8 cellular contexts compared by ENCODE assay signal in the genomic region with DNA sequence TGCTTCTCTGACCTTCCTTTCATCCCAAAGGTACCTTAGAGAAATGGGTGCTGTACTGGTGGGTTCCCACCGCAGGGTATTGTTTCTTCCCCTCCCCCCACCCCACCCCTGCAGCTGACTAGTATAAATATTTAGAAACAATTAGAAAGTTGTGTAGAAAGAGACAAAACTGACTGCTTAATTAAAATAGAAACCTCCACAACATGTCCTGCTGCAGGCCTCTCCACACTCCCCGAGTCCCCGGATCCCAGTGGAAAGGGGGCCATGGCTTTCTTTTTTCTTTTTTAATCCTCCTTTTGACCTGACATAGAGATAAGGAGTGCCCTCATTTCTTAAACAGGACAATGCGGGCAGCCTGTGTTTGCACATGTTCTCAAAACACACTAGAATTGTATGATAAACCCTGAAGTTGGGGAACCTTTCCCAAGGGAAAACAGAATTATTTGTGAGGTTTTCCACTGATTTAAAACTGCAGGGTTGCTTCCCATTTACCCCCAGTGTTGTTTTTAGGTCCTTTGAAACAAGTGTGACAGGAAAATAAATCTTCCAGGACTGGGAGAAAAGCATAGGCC. TPM values are rescaled to one million over a fixed set of nuclear protein-coding genes. Genes with fewer than 3 reads are reported as not detected.
DNase-seq lines count a peak whose midpoint lies in the region; TF ChIP-seq lines count a peak whose summit lies in the region.

No MANE protein-coding gene starts in this region.

- no peak overlapping the region for H2BK120ac ChIP-seq in trophoblast cell (ENCODE audit: insufficient read depth, low read length, poor library complexity)

- peaks cover 30 to 39% of the 10 kb centered on the region in 2 donors for H3K36me3 Mint-ChIP-seq in CD14-positive monocyte

- no peak overlapping the region for H3K23ac ChIP-seq in trophoblast cell (ENCODE audit: low read length)

- peaks cover 37% of the 10 kb centered on the region for H3K79me2 ChIP-seq in trophoblast cell (ENCODE audit: control insufficient read depth, insufficient read depth, low read length, poor library complexity)

- peak overlapping the region; percentile 81 for H3K4ac ChIP-seq in trophoblast cell (ENCODE audit: low read depth, low read length)

- H3K36me3 ChIP-seq in Peyer's patch = peaks cover 0 to 22% (median 0%) of the 10 kb centered on the region in 3 donors
- H3K36me3 ChIP-seq in trophoblast cell (ENCODE audit: control insufficient read depth in 1 of 2, insufficient read depth in 2 of 2, low read length in 2 of 2) = peaks cover 23 to 28% of the 10 kb centered on the region in 2 experiments

- H3K9me3 ChIP-seq in Peyer's patch = no peaks in the 10 kb centered on the region
- H3K9me3 ChIP-seq in trophoblast cell (ENCODE audit: insufficient read depth, low read depth, low read length) = peaks cover 2% of the 10 kb centered on the region

- TF ChIP-seq CTCF in CD14-positive monocyte (IDR thresholded peaks at IDR 0.05) (no peak), Peyer's patch (IDR thresholded peaks at IDR 0.05) (no peak)

- peak overlapping the region; percentile 18 for H3K18ac ChIP-seq in trophoblast cell (ENCODE audit: low read length)

- no peak overlapping the region for H2AFZ ChIP-seq in trophoblast cell (ENCODE audit: insufficient read depth, low read length, poor library complexity)

- H3K4me1 ChIP-seq in Peyer's patch (peaks cover 0 to 18% (median 5%) of the 10 kb centered on the region in 4 donors), trophoblast cell (ENCODE audit: control insufficient read depth in 1 of 2, insufficient read depth in 2 of 2, low read length in 2 of 2) (peaks cover 13 to 15% of the 10 kb centered on the region in 2 experiments)

- H3K4me1 Mint-ChIP-seq in CD14-positive monocyte = peaks cover 53% of the 10 kb centered on the region

- H3K4me3 Mint-ChIP-seq in CD14-positive monocyte = peak overlapping the region; percentile 98 to 99

- TF ChIP-seq POLR2A in Peyer's patch (IDR thresholded peaks at IDR 0.05) = no peak

- H3K27ac ChIP-seq in Peyer's patch (peak overlapping the region in 3 of 4 donors; percentile 95 to 97 (median 95)), trophoblast cell (ENCODE audit: low read depth, low read length) (peak overlapping the region; percentile 63)

- peak overlapping the region in 6 of 7 donors; percentile 14 to 93 (median 74) for H3K27ac Mint-ChIP-seq in CD14-positive monocyte

- intact Hi-C loops in CD14-positive monocyte (cut with micrococcal nuclease) = loop anchor here in 1 of 2 donors (5.0 to 10.0 kb wide), 2 partner anchors 198 to 490 kb away; no protein-coding TSS in a partner anchor

- no peak overlapping the region for H4K12ac ChIP-seq in trophoblast cell (ENCODE audit: low read depth, low read length)

- H2AK5ac ChIP-seq in trophoblast cell (ENCODE audit: low read length) = peak overlapping the region; percentile 48

- no peak overlapping the region for H4K8ac ChIP-seq in trophoblast cell (ENCODE audit: low read depth, low read length)

- H3K27me3 ChIP-seq in Peyer's patch = no peaks in the 10 kb centered on the region
- no peaks in the 10 kb centered on the region for H3K27me3 ChIP-seq in trophoblast cell (ENCODE audit: insufficient read depth, low read length)

- no peak overlapping the region for H4K91ac ChIP-seq in trophoblast cell (ENCODE audit: low read depth, low read length)

- H3K9ac ChIP-seq in trophoblast cell (ENCODE audit: low read length) = peak overlapping the region; percentile 2

- DNase-seq in CD14-positive monocyte (ENCODE audit: low spot score) (no peak), Peyer's patch (no peak), globus pallidus (ENCODE audit: low spot score) (peak; percentile 29), trophoblast cell (peak in 1 of 2 donors; percentile 54), OCI-M2 (lab: John Stamatoyannopoulos, UW; ENCODE audit: unreplicated experiment) (no peak), OCI-M1 (lab: John Stamatoyannopoulos, UW) (no peak), NCI-H526 treated with DMSO at 0.1 percent for 48 hours (lab: John Stamatoyannopoulos, UW) (no peak), RKO (ENCODE audit: low spot score) (no peak)

- WGBS in trophoblast cell (ENCODE audit: extremely low coverage, insufficient coverage, insufficient read length) = no CpG with 5 or more reads among the region's 4 CpGs

- H2BK12ac ChIP-seq in trophoblast cell (ENCODE audit: low read length) = no peak overlapping the region

- peaks cover 35% of the 10 kb centered on the region for H3K79me1 ChIP-seq in trophoblast cell (ENCODE audit: low read length)

- no peak overlapping the region for H3K14ac ChIP-seq in trophoblast cell (ENCODE audit: low read length)

- peak overlapping the region; percentile 88 for H3K4me2 ChIP-seq in trophoblast cell (ENCODE audit: low read length)

- H3K27me3 Mint-ChIP-seq in CD14-positive monocyte (ENCODE audit: low read depth in 3 of 3) = peaks cover 0 to 6% (median 0%) of the 10 kb centered on the region in 3 donors

- H3K9me3 Mint-ChIP-seq in CD14-positive monocyte = no peaks in the 10 kb centered on the region

- H3K4me3 ChIP-seq in Peyer's patch = peak overlapping the region in 3 of 4 donors; percentile 74 to 87 (median 75)
- H3K4me3 ChIP-seq in trophoblast cell (ENCODE audit: low read depth, low read length) = peak overlapping the region; percentile 60

- peak overlapping the region; percentile 55 for H2BK5ac ChIP-seq in trophoblast cell (ENCODE audit: low read depth, low read length, poor library complexity)

RNA-seq across cellular contexts. Expression of a gene that starts 1.7 kb away (rescaled TPM):
- 1 to 10 TPM; 4.1 to 4.8 TPM for polyA plus RNA-seq in CD14-positive monocyte
- 10 to 100 TPM; 14.0 to 62.0 (median 42.1) TPM for total RNA-seq in Peyer's patch
- 150 and 156 TPM in 2 replicates for polyA plus RNA-seq in trophoblast cell (2013)
